Comparison of ENCODE assay signal across 21 cellular contexts in the genomic region with DNA sequence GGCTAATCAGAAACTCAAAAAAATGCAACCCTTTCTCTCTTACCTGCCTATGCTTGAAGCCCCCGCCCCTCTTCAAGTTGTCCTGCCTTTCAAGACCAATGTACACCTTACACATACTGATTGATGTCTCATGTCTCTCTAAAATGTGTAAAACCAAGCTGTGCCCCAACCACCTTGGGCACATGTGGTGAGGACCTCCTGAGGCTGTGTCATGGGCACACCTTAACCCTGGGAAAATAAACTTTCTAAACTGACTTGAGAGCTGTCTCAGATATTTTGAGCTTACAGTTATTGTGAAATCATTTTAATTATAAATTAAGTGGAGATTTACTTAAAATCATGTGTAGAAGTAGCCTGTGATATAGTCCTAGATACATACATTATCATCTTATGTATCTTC. TPM values are rescaled to one million over a fixed set of nuclear protein-coding genes. Genes with fewer than 3 reads are reported as not detected.
"Had no signal": no experiment of that assay in that cellular context is flagged by ENCODE, and none has a peak within 500 bp of the region (broad histone marks: within the 10 kb centered on the region; RNA-seq: fewer than 3 reads in every experiment).

No MANE protein-coding gene starts in this region.

- H3K27me3 Mint-ChIP-seq: stimulated activated naive CD8-positive, alpha-beta T cell treated with anti-CD3 and anti-CD28 coated beads, Interleukin-15, Interleukin-2, amounts not matched to agents 100 ng/mL and 50 ng/mL, for 24 hours had no signal

- H3K27ac ChIP-seq: heart left ventricle, sigmoid colon, skin epidermis, tibial artery, upper lobe of right lung, vagina had no signal

- H3K9me3 Mint-ChIP-seq: mesothelial cell of epicardium; natural killer cell; neural crest cell; stimulated activated naive CD8-positive, alpha-beta T cell treated with anti-CD3 and anti-CD28 coated beads, Interleukin-15, Interleukin-2, amounts not matched to agents 100 ng/mL and 50 ng/mL, for 24 hours had no signal

- H3K4me1 Mint-ChIP-seq: mesothelial cell of epicardium, neural crest cell had no signal

- H3K4me3 ChIP-seq: heart left ventricle, sigmoid colon, skin epidermis, tibial artery, upper lobe of right lung, vagina had no signal

- H3K4me3 Mint-ChIP-seq: mesothelial cell of epicardium; natural killer cell; neural crest cell; stimulated activated naive CD8-positive, alpha-beta T cell treated with anti-CD3 and anti-CD28 coated beads, Interleukin-15, Interleukin-2, amounts not matched to agents 100 ng/mL and 50 ng/mL, for 24 hours had no signal

- H3K27ac Mint-ChIP-seq: mesothelial cell of epicardium; stimulated activated naive CD8-positive, alpha-beta T cell treated with anti-CD3 and anti-CD28 coated beads, Interleukin-15, Interleukin-2, amounts not matched to agents 100 ng/mL and 50 ng/mL, for 24 hours had no signal

- ATAC-seq: esophagus mucosa, heart left ventricle, natural killer cell, upper lobe of right lung had no signal

- DNase-seq: effector memory CD4-positive, alpha-beta T cell; heart left ventricle; hippocampal formation; kidney glomerular epithelial cell; natural killer cell; posterior cingulate gyrus; sigmoid colon; stimulated activated CD4-positive, alpha-beta T cell treated with anti-CD3 and anti-CD28 coated beads, Interleukin-2, amount 100 ng/mL, for 24 hours; tibial artery; upper lobe of right lung had no signal

- H3K4me1 ChIP-seq: heart left ventricle, sigmoid colon, tibial artery, upper lobe of right lung, vagina had no signal

- H3K9me3 ChIP-seq: heart left ventricle, sigmoid colon, tibial artery, upper lobe of right lung, vagina had no signal

- H3K27me3 ChIP-seq: heart left ventricle, sigmoid colon, tibial artery, upper lobe of right lung, vagina had no signal

RNA-seq across cellular contexts. Expression of a gene that starts 49.0 kb away (rescaled TPM):
- total RNA-seq: esophagus mucosa, fibroblast of lung, glomerular endothelial cell, mesothelial cell of epicardium, mucosa of gallbladder, osteocyte, pulmonary artery endothelial cell, sigmoid colon, upper lobe of right lung, vagina had no signal
- polyA plus RNA-seq: fibroblast of lung, sigmoid colon had no signal
